Comparison of ENCODE assay signal across 18 cellular contexts in genomic region chr22:43011079-43011478, GRCh38. TPM values are rescaled to one million over a fixed set of nuclear protein-coding genes. Genes with fewer than 3 reads are reported as not detected.
DNase-seq lines count a peak whose midpoint lies in the region; ATAC-seq, FAIRE-seq and TF ChIP-seq lines count a peak whose summit lies in the region.
"Had no signal": no experiment of that assay in that cellular context is flagged by ENCODE, and none has a peak within 500 bp of the region (broad histone marks: within the 10 kb centered on the region; RNA-seq: fewer than 3 reads in every experiment).

No MANE protein-coding gene starts in this region.

- H3K36me3 ChIP-seq in WERI-Rb-1 (no peaks in the 10 kb centered on the region; the same call in 1 of the 2 replicates), prostate gland (no peaks in the 10 kb centered on the region), ascending aorta (no peaks in the 10 kb centered on the region)
- H3K36me3 ChIP-seq: BE2C, esophagus muscularis mucosa, heart right ventricle had no signal

- no peaks in the 10 kb centered on the region for H3K9me3 ChIP-seq in WERI-Rb-1 (ENCODE audit: severe bottlenecking)
- H3K9me3 ChIP-seq in prostate gland = no peaks in the 10 kb centered on the region
- no peaks in the 10 kb centered on the region for H3K9me3 ChIP-seq in ascending aorta
- H3K9me3 ChIP-seq: BE2C, esophagus muscularis mucosa, heart right ventricle had no signal

- ATAC-seq in GM18909 (IDR thresholded peaks at IDR 0.05; ENCODE audit: poor library complexity, unreplicated experiment) = no peak
- ATAC-seq: heart right ventricle, left lobe of liver had no signal

- intact Hi-C loops in Calu3 (cut with micrococcal nuclease; ENCODE audit: unreplicated experiment) = no loop called here
- intact Hi-C loops in prostate gland (cut with DNase I) = loop anchor here (10.0 kb wide), 1 partner anchor 226 kb away; no protein-coding TSS in a partner anchor
- intact Hi-C loops in ascending aorta (cut with DNase I) = no loop called here

- WGBS in prostate gland = 73% methylated on average over 7 of the region's 7 CpGs

- peak overlapping the region; percentile 52 for H3K4me3 Mint-ChIP-seq in Calu3 (ENCODE audit: low read depth, unreplicated experiment)
- H3K4me3 Mint-ChIP-seq: dendritic cell treated with granulocyte-macrophage colony-stimulating factor and Interleukin-4, amounts not matched to agents 40 ng/mL and 50 ng/mL, for 4 days had no signal

- H3K27ac ChIP-seq in WERI-Rb-1 = no peak overlapping the region
- H3K27ac ChIP-seq in prostate gland = peak overlapping the region; percentile 5 to 74
- no peak overlapping the region for H3K27ac ChIP-seq in ascending aorta
- H3K27ac ChIP-seq: esophagus muscularis mucosa, heart right ventricle, HL-60 had no signal

- no peaks in the 10 kb centered on the region for H3K27me3 Mint-ChIP-seq in Calu3 (ENCODE audit: unreplicated experiment)
- H3K27me3 Mint-ChIP-seq: dendritic cell treated with granulocyte-macrophage colony-stimulating factor and Interleukin-4, amounts not matched to agents 40 ng/mL and 50 ng/mL, for 4 days had no signal

- no peak for FAIRE-seq in GM12892 (lab: Jason Lieb, UNC)

- H3K4me3 ChIP-seq in WERI-Rb-1 (ENCODE audit: low read depth, low read length) (no peak overlapping the region), fibroblast of villous mesenchyme (ENCODE audit: low read depth, low read length) (no peak overlapping the region), prostate gland (no peak overlapping the region), ascending aorta (no peak overlapping the region)
- H3K4me3 ChIP-seq: esophagus muscularis mucosa, heart right ventricle had no signal

- no TSS peak for BruUV-seq in Calu3 (replicated peaks; lab: Mats Ljungman, UMichigan)

- H3K27me3 ChIP-seq in WERI-Rb-1 (ENCODE audit: insufficient read depth, low read depth, severe bottlenecking) (no peaks in the 10 kb centered on the region), prostate gland (replicated peaks; ENCODE audit: insufficient read depth) (no peaks in the 10 kb centered on the region), ascending aorta (no peaks in the 10 kb centered on the region)
- H3K27me3 ChIP-seq: BE2C, esophagus muscularis mucosa, heart right ventricle had no signal

- TF ChIP-seq POLR2A in prostate gland (IDR thresholded peaks at IDR 0.05) (no peak), GM12892 (IDR thresholded peaks at IDR 0.05; ENCODE audit: low read depth, low read length) (no peak)

- DNase-seq in Calu3 (no peak), WERI-Rb-1 (peak; percentile 35), fibroblast of villous mesenchyme (ENCODE audit: low read depth) (no peak), prostate gland (ENCODE audit: low spot score) (no peak), GM12892 (ENCODE audit: insufficient read length) (no peak), ascending aorta (ENCODE audit: low spot score in 2 of 2) (no peak), HuH-7.5 (ENCODE audit: low spot score) (no peak)
- DNase-seq: BE2C, DMS79, heart right ventricle, Kasumi-1, NCI-H510A treated with DMSO at 0.1 percent for 48 hours had no signal

- H3K4me1 ChIP-seq in prostate gland (replicated peaks) = peaks cover 3% of the 10 kb centered on the region
- H3K4me1 ChIP-seq in ascending aorta = peaks cover 22 to 26% of the 10 kb centered on the region in 2 donors

- H3K27ac Mint-ChIP-seq in Calu3 (ENCODE audit: unreplicated experiment) = peak overlapping the region; percentile 8
- H3K27ac Mint-ChIP-seq: activated T-helper 2 cell treated with anti-CD3 and anti-CD28 coated beads, Interferon-gamma antibody, Interleukin-2, Interleukin-4, amounts not matched to agents 10 μg/mL and 5 μg/mL and 100 μg/mL, durations not matched to agents 14 hours and 24 hours and 36 hours; dendritic cell treated with granulocyte-macrophage colony-stimulating factor and Interleukin-4, amounts not matched to agents 40 ng/mL and 50 ng/mL, for 4 days had no signal

- no peaks in the 10 kb centered on the region for H3K9me3 Mint-ChIP-seq in Calu3 (ENCODE audit: low read depth, unreplicated experiment)
- H3K9me3 Mint-ChIP-seq: activated T-helper 2 cell treated with anti-CD3 and anti-CD28 coated beads, Interferon-gamma antibody, Interleukin-2, Interleukin-4, amounts not matched to agents 10 μg/mL and 5 μg/mL and 100 μg/mL, durations not matched to agents 14 hours and 24 hours and 36 hours; dendritic cell treated with granulocyte-macrophage colony-stimulating factor and Interleukin-4, amounts not matched to agents 40 ng/mL and 50 ng/mL, for 4 days had no signal

- H3K4me1 Mint-ChIP-seq in Calu3 (ENCODE audit: low read depth, unreplicated experiment) = peaks cover 52% of the 10 kb centered on the region

- TF ChIP-seq CTCF in Calu3 (IDR thresholded peaks at IDR 0.05; ENCODE audit: unreplicated experiment) (no peak), WERI-Rb-1 (IDR thresholded peaks at IDR 0.05; ENCODE audit: low read depth, low read length) (no peak), fibroblast of villous mesenchyme (IDR thresholded peaks at IDR 0.05; ENCODE audit: insufficient read depth, low read depth, low read length) (peak; percentile 11), prostate gland (IDR thresholded peaks at IDR 0.05) (no peak), ascending aorta (IDR thresholded peaks at IDR 0.05) (no peak)

- CTCF ChIA-PET in Calu3 (lab: Charles Lee) = interaction anchor here (1.1 kb wide), 1 partner anchor 16 kb away, joined by 3 read pairs; no protein-coding TSS in a partner anchor

- peaks cover 41% of the 10 kb centered on the region for H3K36me3 Mint-ChIP-seq in Calu3 (ENCODE audit: insufficient read depth, unreplicated experiment)

RNA-seq across cellular contexts. Expression of gene PACSIN2, which starts 3.9 kb away (rescaled TPM):
- total RNA-seq in Calu3 (2022) = 224 and 230 TPM in 2 replicates
- 43.8 and 53.1 TPM in 2 replicates for total RNA-seq in fibroblast of villous mesenchyme
- total RNA-seq in prostate gland = 10 to 100 TPM; 78.0 to 87.1 TPM
- polyA plus RNA-seq in GM12892 (2012; ENCODE audit: missing spikeins) = 32.2 TPM
- 95.5 TPM for total RNA-seq in ascending aorta

Comparison
In these comparisons a context has a peak if more than half of its experiments do, and no peak if none do; other contexts are left out.
1. H3K27ac ChIP-seq: peak in prostate gland (2 of 2); none in WERI-Rb-1 (single experiment) and ascending aorta (0 of 2).